Comparison of ENCODE assay signal across 8 cellular contexts in genomic region chr12:49580572-49581535, GRCh38. TPM values are rescaled to one million over a fixed set of nuclear protein-coding genes. Genes with fewer than 3 reads are reported as not detected.
DNase-seq lines count a peak whose midpoint lies in the region; ATAC-seq and TF ChIP-seq lines count a peak whose summit lies in the region.

No MANE protein-coding gene starts in this region.

- DNase-seq in DMS79 treated with DMSO at 0.1 percent for 48 hours (lab: John Stamatoyannopoulos, UW), result peak; percentile 77
- peak; percentile 9 for DNase-seq in HS-5 (ENCODE audit: low read depth)
- peak; percentile 90 for DNase-seq in NT2/D1 (ENCODE audit: low read depth, low spot score)
- peak; percentile 40 for DNase-seq in activated T-cell treated with anti-CD3 and anti-CD28 coated beads for 48 hours (ENCODE audit: low read depth)
- no peak for DNase-seq in esophagus squamous epithelium (lab: John Stamatoyannopoulos, UW)
- peak; percentile 33 for DNase-seq in naive B cell
- DNase-seq in stromal cell of bone marrow (ENCODE audit: low read depth), result peak; percentile 53

- peak; percentile 26 to 79 (median 67) for TF ChIP-seq CTCF in esophagus squamous epithelium (IDR thresholded peaks at IDR 0.05)

- peaks cover 31% of the 10 kb centered on the region for H3K36me3 ChIP-seq in NT2/D1 (ENCODE audit: insufficient read depth, insufficient read length, low read length)
- peaks cover 0 to 27% (median 5%) of the 10 kb centered on the region in 3 donors for H3K36me3 ChIP-seq in esophagus squamous epithelium

- H3K4me1 Mint-ChIP-seq in naive B cell, result peaks cover 8 to 36% (median 22%) of the 10 kb centered on the region in 3 donors

- H3K27ac ChIP-seq in esophagus squamous epithelium, result no peak overlapping the region

- H3K27ac Mint-ChIP-seq in naive B cell, result peak overlapping the region in 1 of 6 donors; percentile 12

- WGBS in esophagus squamous epithelium, 2 donors, result 0 to 42% methylated on average over 2 to 3 of the region's 8 CpGs

- H3K4me3 ChIP-seq in NT2/D1 (ENCODE audit: insufficient read length, low read depth) (no peak overlapping the region), esophagus squamous epithelium (no peak overlapping the region)

- H3K36me3 Mint-ChIP-seq in naive B cell, result peaks cover 23 to 28% of the 10 kb centered on the region in 2 donors

- H3K9me3 ChIP-seq in NT2/D1 (ENCODE audit: insufficient read depth, low read length), result no peaks in the 10 kb centered on the region
- no peaks in the 10 kb centered on the region for H3K9me3 ChIP-seq in esophagus squamous epithelium

- H3K9ac ChIP-seq in NT2/D1 (ENCODE audit: insufficient read length, low read depth), result peak overlapping the region; percentile 36

- no peak for TF ChIP-seq POLR2A in esophagus squamous epithelium (IDR thresholded peaks at IDR 0.05)

- peaks cover 14% of the 10 kb centered on the region for H3K4me1 ChIP-seq in NT2/D1 (ENCODE audit: insufficient read depth, insufficient read length)
- H3K4me1 ChIP-seq in esophagus squamous epithelium, result peaks cover 0 to 27% (median 9%) of the 10 kb centered on the region in 3 donors

- intact Hi-C loops in esophagus squamous epithelium (cut with DNase I), result no loop called here

- peak; percentile 47 to 61 for ATAC-seq in naive B cell (ENCODE audit: low read depth in 2 of 2)
- ATAC-seq in HG02623 (IDR thresholded peaks at IDR 0.05; ENCODE audit: unreplicated experiment), result no peak

- H3K27me3 Mint-ChIP-seq in naive B cell, result no peaks in the 10 kb centered on the region

- no peak overlapping the region for H3K4me3 Mint-ChIP-seq in naive B cell

- H3K9me3 Mint-ChIP-seq in naive B cell, result no peaks in the 10 kb centered on the region

- H3K27me3 ChIP-seq in NT2/D1 (ENCODE audit: insufficient read depth, insufficient read length) (no peaks in the 10 kb centered on the region), esophagus squamous epithelium (no peaks in the 10 kb centered on the region)

RNA-seq across cellular contexts. Expression of gene MCRS1, which starts 12.9 kb away (rescaled TPM):
- total RNA-seq in esophagus squamous epithelium, result 10 to 100 TPM; 38.8 to 54.2 (median 45.0) TPM
- polyA plus RNA-seq in naive B cell (ENCODE audit: low read depth in 6 of 6), result 10 to 100 TPM; 41.5 to 54.5 (median 51.1) TPM

RNA-seq across cellular contexts. Expression of gene FAM186B, which starts 24.6 kb away (rescaled TPM):
- total RNA-seq in esophagus squamous epithelium, result 1 to 10 TPM in 1 of 4 donors, under 1 TPM in 1, not detected in 2; 0.19 to 1.1 TPM
- polyA plus RNA-seq in naive B cell (ENCODE audit: low read depth in 6 of 6), result under 1 TPM in 3 of 6 donors, not detected in 3; 0.16 to 0.21 (median 0.17) TPM

RNA-seq across cellular contexts. Expression of gene KCNH3, which starts 42.0 kb away (rescaled TPM):
- total RNA-seq in esophagus squamous epithelium, result under 1 TPM in 1 of 4 donors, not detected in 3; 0.38 TPM
- under 1 TPM in 3 of 6 donors, not detected in 3; 0.09 to 0.33 (median 0.18) TPM for polyA plus RNA-seq in naive B cell (ENCODE audit: low read depth in 6 of 6)

RNA-seq across cellular contexts. Expression of gene PRPF40B, which starts 42.5 kb away (rescaled TPM):
- total RNA-seq in esophagus squamous epithelium, result 10 to 100 TPM in 2 of 4 donors, 1 to 10 TPM in 2; 5.2 to 14.5 (median 10.2) TPM
- 1 to 10 TPM; 1.3 to 3.4 (median 2.0) TPM for polyA plus RNA-seq in naive B cell (ENCODE audit: low read depth in 6 of 6)
